Comparison of ENCODE assay signal across 8 cellular contexts in the genomic region with DNA sequence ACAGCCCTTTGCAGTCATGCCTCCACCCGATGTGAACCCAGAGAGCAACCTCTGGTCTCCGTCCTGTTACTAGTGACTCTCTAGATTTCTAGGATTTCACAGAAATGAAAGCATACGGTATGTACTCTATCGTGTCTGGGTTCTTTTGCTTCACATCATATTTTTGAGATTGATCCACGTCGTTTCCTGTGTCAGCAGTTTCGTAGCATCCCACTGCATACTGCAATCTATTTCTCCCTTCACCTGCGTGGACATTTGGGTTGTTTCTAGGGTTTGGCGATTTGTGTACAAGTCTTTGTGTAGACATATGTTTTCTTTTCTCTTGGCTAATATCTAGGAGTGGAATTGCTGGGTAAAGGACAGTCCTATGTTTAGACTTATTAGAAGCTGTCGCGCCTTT.
"Had no signal": no experiment of that assay in that cellular context is flagged by ENCODE, and none has a peak within 500 bp of the region (broad histone marks: within the 10 kb centered on the region; RNA-seq: fewer than 3 reads in every experiment).

No MANE protein-coding gene starts in this region.

- H3K9me3 Mint-ChIP-seq: GM23338, H9, IgD-negative memory B cell had no signal

- H3K4me3 ChIP-seq: GM23338 had no signal

- H3K4me3 Mint-ChIP-seq: GM23338, H9, IgD-negative memory B cell had no signal

- H3K27ac ChIP-seq: HL-60 had no signal

- H3K4me2 ChIP-seq: GM23338 had no signal

- H2AFZ ChIP-seq: GM23338 had no signal

- FAIRE-seq: H1, H54 had no signal

- ATAC-seq: GM23338 had no signal

- H3K4me1 Mint-ChIP-seq: IgD-negative memory B cell had no signal

- H3K36me3 Mint-ChIP-seq: IgD-negative memory B cell had no signal

- DNase-seq: H9, HCEC 1CT, KG1 had no signal

- H3K27ac Mint-ChIP-seq: GM23338, H9, IgD-negative memory B cell had no signal
